Comparison of ENCODE assay signal across 21 cellular contexts in genomic region chr11:76292583-76293188, GRCh38.
A peak's percentile ranks its signal among the peaks of the same experiment; 100 is the strongest.
DNase-seq lines count a peak whose midpoint lies in the region; ATAC-seq, FAIRE-seq and TF ChIP-seq lines count a peak whose summit lies in the region.
"Had no signal": no experiment of that assay in that cellular context is flagged by ENCODE, and none has a peak within 500 bp of the region (broad histone marks: within the 10 kb centered on the region; RNA-seq: fewer than 3 reads in every experiment).

No MANE protein-coding gene starts in this region.

- ATAC-seq in stimulated activated naive CD8-positive, alpha-beta T cell treated with anti-CD3 and anti-CD28 coated beads, Interleukin-15, Interleukin-2, amounts not matched to agents 100 U/mL and 50 U/mL, for 24 hours, result no peak
- ATAC-seq in K562 (no peak), GM18858 (IDR thresholded peaks at IDR 0.05; ENCODE audit: unreplicated experiment) (no peak)
- ATAC-seq in stimulated activated naive CD8-positive, alpha-beta T cell treated with anti-CD3 and anti-CD28 coated beads, Interleukin-15, amount 100 ng/mL, for 72 hours, result no peak
- ATAC-seq: heart right ventricle had no signal

- POLR2A ChIA-PET in K562 (lab: Yijun Ruan, JAX) (interaction anchor here (1.0 kb wide), 1 partner anchor 12 kb away, joined by 3 read pairs; no protein-coding TSS in a partner anchor), SK-N-SH (lab: Yijun Ruan, JAX) (no interaction called here)

- no peak for TF ChIP-seq POLR2A in K562 (conservative IDR thresholded peaks at IDR 0.05)

- in situ Hi-C loops in K562 (cut with MboI), result no loop called here

- CTCF ChIA-PET in K562 (lab: Yijun Ruan, JAX; ENCODE audit: low intra/inter-chr PET ratio) (no interaction called here), SK-N-SH (lab: Yijun Ruan, JAX) (interaction anchor here (0.8 to 2.9 kb wide), 3 partner anchors 26 to 102 kb away, joined by 3 to 14 read pairs (median 4); no protein-coding TSS in a partner anchor)

- no peak for DNase-seq in stimulated activated naive CD8-positive, alpha-beta T cell treated with anti-CD3 and anti-CD28 coated beads, Interleukin-15, Interleukin-2, amounts not matched to agents 100 U/mL and 50 U/mL, for 24 hours
- DNase-seq in K562 (ENCODE audit: extremely low read depth in 1 of 4, low spot score in 3 of 4), result no peak
- no peak for DNase-seq in stimulated activated naive CD8-positive, alpha-beta T cell treated with anti-CD3 and anti-CD28 coated beads, Interleukin-15, amount 100 ng/mL, for 72 hours
- no peak for DNase-seq in SK-N-SH
- DNase-seq in NAMALWA (ENCODE audit: low spot score), result no peak
- DNase-seq: brain microvascular endothelial cell; effector memory CD4-positive, alpha-beta T cell; EL; foreskin fibroblast; heart right ventricle; NCI-H1105 treated with DMSO at 0.1 percent for 48 hours; NCI-H2029 treated with DMSO at 0.1 percent for 48 hours; thyroid gland; WERI-Rb-1 had no signal

- TF ChIP-seq RAD21 in Ishikawa (IDR thresholded peaks at IDR 0.05; ENCODE audit: low read depth), result no peak
- no peak for TF ChIP-seq RAD21 in K562 (CRISPR knock-in tag; conservative IDR thresholded peaks at IDR 0.05 in 1 of 2, IDR thresholded peaks at IDR 0.05 in 1 of 2)
- no peak for TF ChIP-seq RAD21 in SK-N-SH (IDR thresholded peaks at IDR 0.05; ENCODE audit: low read length)

- TF ChIP-seq CTCF in K562 (IDR thresholded peaks at IDR 0.05 in 2 of 3, conservative IDR thresholded peaks at IDR 0.05 in 1 of 3; ENCODE audit: insufficient read depth in 2 of 3, low read depth in 1 of 3, low read length in 3 of 3), result no peak
- no peak for TF ChIP-seq CTCF in SK-N-SH (IDR thresholded peaks at IDR 0.05)

- no peaks in the 10 kb centered on the region for H3F3A ChIP-seq in SK-N-SH (replicated peaks; ENCODE audit: insufficient read depth)

- BruUV-seq in K562 (replicated peaks; lab: Mats Ljungman, UMichigan), result no TSS peak

- H3K9me2 ChIP-seq in SK-N-SH, result no peaks in the 10 kb centered on the region

- H3K9me1 ChIP-seq in K562 (ENCODE audit: control insufficient read depth, insufficient read depth, low read length), result no peaks in the 10 kb centered on the region

- H3K36me3 Mint-ChIP-seq in stimulated activated naive CD8-positive, alpha-beta T cell treated with anti-CD3 and anti-CD28 coated beads, Interleukin-15, Interleukin-2, amounts not matched to agents 100 ng/mL and 50 ng/mL, for 24 hours (ENCODE audit: low read depth), result no peaks in the 10 kb centered on the region
- H3K36me3 Mint-ChIP-seq: CD14-positive monocyte had no signal

- H2AFZ ChIP-seq in K562 (ENCODE audit: low read depth, low read length) (no peak overlapping the region), SK-N-SH (ENCODE audit: low read depth) (no peak overlapping the region)

- peak overlapping the region; percentile 49 for H3K27ac Mint-ChIP-seq in stimulated activated naive CD8-positive, alpha-beta T cell treated with anti-CD3 and anti-CD28 coated beads, Interleukin-15, Interleukin-2, amounts not matched to agents 100 ng/mL and 50 ng/mL, for 24 hours
- H3K27ac Mint-ChIP-seq in stimulated activated naive CD8-positive, alpha-beta T cell treated with anti-CD3 and anti-CD28 coated beads, Interleukin-15, amount 100 ng/mL, for 72 hours, result no peak overlapping the region
- H3K27ac Mint-ChIP-seq: CD14-positive monocyte had no signal

- H3K36me3 ChIP-seq in K562 (ENCODE audit: control insufficient read depth, insufficient read depth, low read length) (no peaks in the 10 kb centered on the region), SK-N-SH (replicated peaks in 1 of 2; ENCODE audit: control insufficient read depth in 1 of 2, insufficient read depth in 2 of 2, low read length in 1 of 2) (no peaks in the 10 kb centered on the region)
- H3K36me3 ChIP-seq: brain microvascular endothelial cell, heart right ventricle, thyroid gland, WERI-Rb-1 had no signal

- H4K20me1 ChIP-seq in K562 (replicated peaks; ENCODE audit: control insufficient read depth, insufficient read depth, low read length) (no peaks in the 10 kb centered on the region), SK-N-SH (ENCODE audit: insufficient read depth) (no peaks in the 10 kb centered on the region)

- no peaks in the 10 kb centered on the region for H3K27me3 Mint-ChIP-seq in stimulated activated naive CD8-positive, alpha-beta T cell treated with anti-CD3 and anti-CD28 coated beads, Interleukin-15, Interleukin-2, amounts not matched to agents 100 ng/mL and 50 ng/mL, for 24 hours
- H3K27me3 Mint-ChIP-seq in stimulated activated naive CD8-positive, alpha-beta T cell treated with anti-CD3 and anti-CD28 coated beads, Interleukin-15, amount 100 ng/mL, for 72 hours, result no peaks in the 10 kb centered on the region

- TF ChIP-seq EP300 in Ishikawa (IDR thresholded peaks at IDR 0.05; ENCODE audit: borderline replicate concordance) (no peak), K562 (IDR thresholded peaks at IDR 0.05; ENCODE audit: low read length) (no peak), SK-N-SH (IDR thresholded peaks at IDR 0.05; ENCODE audit: borderline replicate concordance in 1 of 2, low read depth in 1 of 2, low read length in 1 of 2) (no peak)

- no peak overlapping the region for H3K27ac ChIP-seq in K562 (ENCODE audit: extremely low read depth, low read depth, low read length)
- H3K27ac ChIP-seq in SK-N-SH (ENCODE audit: low read depth in 2 of 2, low read length in 1 of 2), result no peak overlapping the region
- H3K27ac ChIP-seq: brain microvascular endothelial cell, heart right ventricle, thyroid gland, WERI-Rb-1 had no signal

- intact Hi-C loops in K562 (cut with micrococcal nuclease), result no loop called here

- H3K4me3 ChIP-seq in K562 (no peak overlapping the region), SK-N-SH (ENCODE audit: low read depth in 2 of 2, low read length in 1 of 2) (no peak overlapping the region)
- H3K4me3 ChIP-seq: heart right ventricle, lung, thyroid gland had no signal

- FAIRE-seq in K562 (lab: Jason Lieb, UNC), result no peak
- FAIRE-seq: colon, H54 had no signal

- H3K79me2 ChIP-seq in K562 (ENCODE audit: control insufficient read depth, insufficient read depth, low read length) (no peaks in the 10 kb centered on the region), SK-N-SH (ENCODE audit: insufficient read depth) (no peaks in the 10 kb centered on the region)

- H3K9me3 ChIP-seq in K562 (replicated peaks; ENCODE audit: control insufficient read depth, insufficient read depth, low read depth, low read length), result no peaks in the 10 kb centered on the region
- H3K9me3 ChIP-seq in SK-N-SH, result no peaks in the 10 kb centered on the region
- H3K9me3 ChIP-seq: heart right ventricle, thyroid gland had no signal

- no peak overlapping the region for H3K4me2 ChIP-seq in K562 (ENCODE audit: insufficient read depth, low read length)
- no peak overlapping the region for H3K4me2 ChIP-seq in SK-N-SH

- H3K27me3 ChIP-seq in K562 (ENCODE audit: control insufficient read depth in 2 of 2, insufficient read depth in 2 of 2, low read length in 2 of 2) (peaks cover 14 to 57% of the 10 kb centered on the region in 2 experiments), SK-N-SH (ENCODE audit: insufficient read depth) (no peaks in the 10 kb centered on the region)
- H3K27me3 ChIP-seq: heart right ventricle, thyroid gland had no signal

- 6% methylated on average over 6 of the region's 6 CpGs for WGBS in K562 (ENCODE audit: insufficient coverage, low coverage, missing lambda C conversion rate)
- 70% methylated on average over 6 of the region's 6 CpGs for WGBS in SK-N-SH (ENCODE audit: low lambda C conversion rate)

- H3K9ac ChIP-seq in K562 (ENCODE audit: insufficient read depth in 1 of 2, low read depth in 2 of 2, low read length in 2 of 2) (no peak overlapping the region), SK-N-SH (no peak overlapping the region)

- H3K9me3 Mint-ChIP-seq in stimulated activated naive CD8-positive, alpha-beta T cell treated with anti-CD3 and anti-CD28 coated beads, Interleukin-15, Interleukin-2, amounts not matched to agents 100 ng/mL and 50 ng/mL, for 24 hours, result no peaks in the 10 kb centered on the region
- no peaks in the 10 kb centered on the region for H3K9me3 Mint-ChIP-seq in stimulated activated naive CD8-positive, alpha-beta T cell treated with anti-CD3 and anti-CD28 coated beads, Interleukin-15, amount 100 ng/mL, for 72 hours

- peaks cover 23% of the 10 kb centered on the region for H3K4me1 Mint-ChIP-seq in stimulated activated naive CD8-positive, alpha-beta T cell treated with anti-CD3 and anti-CD28 coated beads, Interleukin-15, Interleukin-2, amounts not matched to agents 100 ng/mL and 50 ng/mL, for 24 hours (ENCODE audit: low read depth)
- H3K4me1 Mint-ChIP-seq in stimulated activated naive CD8-positive, alpha-beta T cell treated with anti-CD3 and anti-CD28 coated beads, Interleukin-15, amount 100 ng/mL, for 72 hours, result peaks cover 34% of the 10 kb centered on the region

- H3K4me3 Mint-ChIP-seq in stimulated activated naive CD8-positive, alpha-beta T cell treated with anti-CD3 and anti-CD28 coated beads, Interleukin-15, Interleukin-2, amounts not matched to agents 100 ng/mL and 50 ng/mL, for 24 hours, result no peak overlapping the region
- H3K4me3 Mint-ChIP-seq in stimulated activated naive CD8-positive, alpha-beta T cell treated with anti-CD3 and anti-CD28 coated beads, Interleukin-15, amount 100 ng/mL, for 72 hours, result peak overlapping the region; percentile 59

- H3K4me1 ChIP-seq in K562 (replicated peaks in 1 of 2; ENCODE audit: control insufficient read depth in 2 of 2, insufficient read depth in 2 of 2, low read length in 2 of 2) (no peaks in the 10 kb centered on the region; a peak in 1 of 5 replicates), SK-N-SH (ENCODE audit: control insufficient read depth in 1 of 2, insufficient read depth in 2 of 2, low read depth in 1 of 2, low read length in 1 of 2) (no peaks in the 10 kb centered on the region; a peak in 1 of 4 replicates)
- H3K4me1 ChIP-seq: heart right ventricle, thyroid gland had no signal

TF ChIP-seq in Ishikawa, 13 proteins besides CTCF, POLR2A, EP300 and RAD21 (continues in another document):
- no peak for TF ChIP-seq FOXM1 (IDR thresholded peaks at IDR 0.05; ENCODE audit: borderline replicate concordance, low read depth)

TF ChIP-seq in K562, 482 proteins besides CTCF, POLR2A, EP300 and RAD21 (continues in another document):
- TF ChIP-seq USF2 (CRISPR knock-in tag; IDR thresholded peaks at IDR 0.05), result peak; percentile 56

TF ChIP-seq in SK-N-SH, 30 proteins besides CTCF, POLR2A, EP300 and RAD21 (continues in another document):
- TF ChIP-seq RFX5 (IDR thresholded peaks at IDR 0.05; ENCODE audit: low read length) (no peak), MAX (IDR thresholded peaks at IDR 0.05; ENCODE audit: low read depth) (no peak), JUND (IDR thresholded peaks at IDR 0.05) (no peak), RXRA (IDR thresholded peaks at IDR 0.05; ENCODE audit: borderline replicate concordance, low read depth) (no peak)
